In the genomic region with DNA sequence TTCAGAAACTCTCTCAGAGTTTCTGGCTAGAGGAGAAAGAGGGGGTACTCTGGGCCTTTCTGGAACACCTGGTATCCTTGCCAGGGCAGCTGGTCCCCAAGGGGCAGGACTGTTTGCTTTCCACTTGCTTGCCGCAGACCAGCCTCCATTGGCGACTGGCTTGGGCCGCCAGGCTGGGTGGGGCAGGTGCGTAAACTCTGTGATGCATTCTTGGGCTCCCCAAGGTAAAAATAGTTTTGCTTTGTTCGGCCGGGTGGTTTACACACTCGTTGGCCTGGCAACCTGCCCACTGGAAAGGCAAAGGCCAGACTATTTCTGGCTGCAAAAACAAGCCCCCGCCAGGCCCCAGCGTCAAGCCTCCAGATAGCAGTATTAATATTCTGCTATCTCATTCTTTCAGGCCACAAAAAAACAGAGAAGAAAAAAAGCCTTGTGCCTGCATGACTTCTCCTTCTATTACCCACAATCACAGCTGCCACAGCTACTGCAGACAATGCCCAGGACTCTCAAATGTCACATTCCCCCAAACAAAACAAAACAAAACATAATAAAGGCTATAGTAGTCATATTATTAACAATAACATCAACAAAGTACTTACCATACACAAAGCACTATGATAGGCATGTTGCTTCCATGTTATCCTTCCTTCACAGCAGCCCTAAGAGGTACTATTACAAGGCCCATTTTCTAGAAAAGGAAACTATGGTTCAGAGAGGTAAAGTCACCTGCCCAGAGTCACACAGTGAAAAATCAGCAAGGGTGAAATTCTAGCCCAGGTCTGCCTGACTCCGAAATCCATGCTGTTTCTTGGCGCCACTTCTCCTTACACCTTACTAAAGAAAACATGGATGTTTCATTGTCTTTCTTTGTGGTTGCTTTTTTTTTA, we compare ENCODE assay signal across 8 cellular contexts. TPM values are rescaled to one million over a fixed set of nuclear protein-coding genes. Genes with fewer than 3 reads are reported as not detected.
DNase-seq lines count a peak whose midpoint lies in the region; ATAC-seq and TF ChIP-seq lines count a peak whose summit lies in the region.

No MANE protein-coding gene starts in this region.

- H3K36me3 Mint-ChIP-seq in activated naive CD8-positive, alpha-beta T cell treated with anti-CD3 and anti-CD28 coated beads, Interleukin-2, amount 50 U/mL, for 24 hours (ENCODE audit: low read depth) = no peaks in the 10 kb centered on the region
- H3K36me3 Mint-ChIP-seq in activated naive CD8-positive, alpha-beta T cell treated with anti-CD3 and anti-CD28 coated beads for 36 hours = no peaks in the 10 kb centered on the region

- no peak for TF ChIP-seq CTCF in PC-3 (conservative IDR thresholded peaks at IDR 0.05; ENCODE audit: low read depth, low read length)

- H3K4me2 ChIP-seq in PC-3 (ENCODE audit: low read length) (peak overlapping the region; percentile 45), skeletal muscle satellite cell (ENCODE audit: low read length) (peak overlapping the region; percentile 35)

- H3K79me2 ChIP-seq in PC-3 (ENCODE audit: low read length) = no peaks in the 10 kb centered on the region

- no peaks in the 10 kb centered on the region for H4K20me1 ChIP-seq in PC-3 (ENCODE audit: low read length)

- H3K27me3 Mint-ChIP-seq in activated naive CD8-positive, alpha-beta T cell treated with anti-CD3 and anti-CD28 coated beads, Interleukin-2, amount 50 U/mL, for 24 hours = peaks cover 22% of the 10 kb centered on the region
- peaks cover 10% of the 10 kb centered on the region for H3K27me3 Mint-ChIP-seq in activated naive CD8-positive, alpha-beta T cell treated with anti-CD3 and anti-CD28 coated beads for 36 hours

- intact Hi-C loops in PC-3 (cut with micrococcal nuclease) (no loop called here), Right ventricle myocardium inferior (cut with DNase I) (no loop called here)

- H3K9ac ChIP-seq in PC-3 (ENCODE audit: low read length) = no peak overlapping the region
- peak overlapping the region; percentile 34 for H3K9ac ChIP-seq in skeletal muscle satellite cell (ENCODE audit: low read depth, low read length)

- CTCF ChIA-PET in PC-3 (lab: Charles Lee) = no interaction called here

- no peak overlapping the region for H3K27ac Mint-ChIP-seq in activated naive CD8-positive, alpha-beta T cell treated with anti-CD3 and anti-CD28 coated beads, Interleukin-2, amount 50 U/mL, for 24 hours
- H3K27ac Mint-ChIP-seq in activated naive CD8-positive, alpha-beta T cell treated with anti-CD3 and anti-CD28 coated beads for 36 hours = no peak overlapping the region

- no peak for ATAC-seq in activated naive CD8-positive, alpha-beta T cell treated with anti-CD3 and anti-CD28 coated beads, Interleukin-2, amount 50 U/mL, for 24 hours
- ATAC-seq in HG03103 (IDR thresholded peaks at IDR 0.05; ENCODE audit: low read depth, unreplicated experiment) = peak; percentile 76
- ATAC-seq in PC-3 = peak; percentile 84
- ATAC-seq in Right ventricle myocardium inferior = peak; percentile 85

- H3K9me2 ChIP-seq in PC-3 (replicated peaks; ENCODE audit: low read length) = no peaks in the 10 kb centered on the region

- H3K36me3 ChIP-seq in PC-3 (ENCODE audit: low read depth, low read length) = no peaks in the 10 kb centered on the region
- H3K36me3 ChIP-seq in skeletal muscle satellite cell (ENCODE audit: insufficient read depth, low read length) = no peaks in the 10 kb centered on the region

- H3K4me1 Mint-ChIP-seq in activated naive CD8-positive, alpha-beta T cell treated with anti-CD3 and anti-CD28 coated beads, Interleukin-2, amount 50 U/mL, for 24 hours = peaks cover 6% of the 10 kb centered on the region
- no peaks in the 10 kb centered on the region for H3K4me1 Mint-ChIP-seq in activated naive CD8-positive, alpha-beta T cell treated with anti-CD3 and anti-CD28 coated beads for 36 hours

- no peak overlapping the region for H3K4me3 ChIP-seq in PC-3 (ENCODE audit: low read length)
- H3K4me3 ChIP-seq in skeletal muscle satellite cell (ENCODE audit: low read length) = peak overlapping the region; percentile 27

- peak; percentile 8 for DNase-seq in activated naive CD8-positive, alpha-beta T cell treated with anti-CD3 and anti-CD28 coated beads, Interleukin-2, amount 50 U/mL, for 24 hours
- DNase-seq in activated naive CD8-positive, alpha-beta T cell treated with anti-CD3 and anti-CD28 coated beads for 36 hours = no peak
- DNase-seq in PC-3 (peak; percentile 75), Right ventricle myocardium inferior (ENCODE audit: missing footprints) (peak; percentile 89), occipital lobe (lab: John Stamatoyannopoulos, UW) (no peak)
- DNase-seq in activated CD8-positive, alpha-beta memory T cell treated with anti-CD3 and anti-CD28 coated beads, Interleukin-2, amount 50 U/mL, for 48 hours = no peak

- H3K4me1 ChIP-seq in PC-3 (ENCODE audit: insufficient read depth, low read length) (peaks cover 16% of the 10 kb centered on the region), skeletal muscle satellite cell (ENCODE audit: control insufficient read depth, insufficient read depth, low read length) (peaks cover 35% of the 10 kb centered on the region)

- H3K27me3 ChIP-seq in PC-3 (ENCODE audit: low read length) (no peaks in the 10 kb centered on the region), skeletal muscle satellite cell (ENCODE audit: control insufficient read depth, insufficient read depth, low read length) (no peaks in the 10 kb centered on the region)

- H3K9me3 Mint-ChIP-seq in activated naive CD8-positive, alpha-beta T cell treated with anti-CD3 and anti-CD28 coated beads, Interleukin-2, amount 50 U/mL, for 24 hours = peaks cover 5% of the 10 kb centered on the region
- no peaks in the 10 kb centered on the region for H3K9me3 Mint-ChIP-seq in activated naive CD8-positive, alpha-beta T cell treated with anti-CD3 and anti-CD28 coated beads for 36 hours

- H3K4me3 Mint-ChIP-seq in activated naive CD8-positive, alpha-beta T cell treated with anti-CD3 and anti-CD28 coated beads, Interleukin-2, amount 50 U/mL, for 24 hours = no peak overlapping the region
- no peak overlapping the region for H3K4me3 Mint-ChIP-seq in activated naive CD8-positive, alpha-beta T cell treated with anti-CD3 and anti-CD28 coated beads for 36 hours

- POLR2A ChIA-PET in PC-3 (lab: Charles Lee; ENCODE audit: unreplicated experiment) = no interaction called here

- H3F3A ChIP-seq in PC-3 (ENCODE audit: low read length, unreplicated experiment) = no peaks in the 10 kb centered on the region

- BruUV-seq in PC-3 (replicated peaks; lab: Mats Ljungman, UMichigan) = no TSS peak

- H3K9me3 ChIP-seq in PC-3 (ENCODE audit: low read length) (no peaks in the 10 kb centered on the region), skeletal muscle satellite cell (replicated peaks; ENCODE audit: low read length) (no peaks in the 10 kb centered on the region)

- H3K27ac ChIP-seq in PC-3 (ENCODE audit: low read length) = peak overlapping the region; percentile 20; the same call in 1 of the 2 replicates

- H2AFZ ChIP-seq in PC-3 (ENCODE audit: low read length) = peak overlapping the region; percentile 37; the same call in 1 of the 2 replicates

RNA-seq across cellular contexts. Expression of a gene that starts 14.0 kb away (rescaled TPM):
- under 1 TPM; 0.12 to 0.20 TPM for total RNA-seq in activated naive CD8-positive, alpha-beta T cell treated with anti-CD3 and anti-CD28 coated beads for 36 hours
- total RNA-seq in PC-3 (2014; rRNA removed) (0.44 TPM in 1 of 2 replicates, not detected in the other), Right ventricle myocardium inferior (1.0 TPM), occipital lobe (0.78 TPM)
- not detected in 2 replicates for total RNA-seq in skeletal muscle satellite cell (2012; rRNA removed)

Comparison
In these comparisons a context has a peak if more than half of its experiments do, and no peak if none do; other contexts are left out.
1. DNase-seq: peak in activated naive CD8-positive, alpha-beta T cell treated with anti-CD3 and anti-CD28 coated beads, Interleukin-2, amount 50 U/mL, for 24 hours (single experiment), PC-3 (single experiment) and Right ventricle myocardium inferior (single experiment); none in activated naive CD8-positive, alpha-beta T cell treated with anti-CD3 and anti-CD28 coated beads for 36 hours (single experiment), activated CD8-positive, alpha-beta memory T cell treated with anti-CD3 and anti-CD28 coated beads, Interleukin-2, amount 50 U/mL, for 48 hours (single experiment) and occipital lobe (single experiment).